ENCODE assay signal across 8 cellular contexts in the genomic region with DNA sequence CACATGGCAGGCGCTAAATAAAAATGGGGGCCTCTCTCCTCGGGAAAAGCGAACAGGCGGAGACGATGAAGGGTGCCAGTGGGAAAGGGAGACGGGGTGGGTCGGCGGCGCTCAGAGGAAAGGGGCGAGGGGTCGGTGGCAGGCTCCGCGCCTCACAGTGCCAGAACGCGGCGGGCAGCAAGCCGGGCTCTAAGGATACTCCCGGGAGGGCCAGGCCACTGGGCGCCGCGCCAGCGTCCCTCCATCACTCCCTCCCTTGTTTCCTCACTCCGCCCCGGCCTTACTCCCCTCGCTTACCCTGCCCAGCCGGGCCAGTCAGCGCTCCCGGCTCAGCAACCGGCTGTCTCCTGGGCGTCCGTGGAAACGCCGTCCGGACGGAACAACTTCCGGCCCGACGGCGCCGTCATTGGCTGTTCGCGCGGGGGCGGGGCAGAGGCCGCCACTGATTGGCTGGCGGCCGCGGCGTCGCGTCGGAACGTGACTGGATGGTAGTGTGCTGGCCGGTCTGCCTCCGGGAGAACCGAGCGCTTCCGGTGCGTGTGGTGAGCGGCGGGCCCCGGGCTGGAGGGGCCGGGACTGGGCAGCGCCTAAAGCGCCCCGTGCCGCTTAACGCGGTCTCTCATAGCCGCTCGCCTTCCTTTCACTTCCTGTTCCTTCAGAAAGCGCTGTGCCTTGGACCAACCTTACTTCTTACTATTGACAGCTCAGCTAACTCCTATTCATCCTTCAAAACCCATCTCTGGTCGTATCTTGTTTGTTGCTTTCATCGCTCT. TPM values are rescaled to one million over a fixed set of nuclear protein-coding genes. Genes with fewer than 3 reads are reported as not detected.
DNase-seq lines count a peak whose midpoint lies in the region; ATAC-seq and TF ChIP-seq lines count a peak whose summit lies in the region.

WDR25 (plus strand) TSS at position 523 of the 773 bp plus-strand sequence.

- DNase-seq in NCI-H526 treated with DMSO at 0.1 percent for 48 hours (lab: John Stamatoyannopoulos, UW), result peak; percentile 85
- DNase-seq in activated CD4-positive, alpha-beta T cell treated with anti-CD3 and anti-CD28 coated beads, Interleukin-2, amount 10 ng/mL, durations not matched to agents 24 days and 14 days, result peak; percentile 99
- DNase-seq in coronary artery (ENCODE audit: low spot score), result peak; percentile 98
- DNase-seq in left lung, result peak; percentile 93 to 95
- peak; percentile 90 for DNase-seq in stimulated activated CD4-positive, alpha-beta T cell treated with anti-CD3 and anti-CD28 coated beads, Interleukin-2, amount 100 ng/mL, for 4 hours (ENCODE audit: low read depth)

- intact Hi-C loops in activated CD4-positive, alpha-beta T cell treated with anti-CD3 and anti-CD28 coated beads, Interleukin-2, amount 10 ng/mL, durations not matched to agents 24 days and 14 days (cut with micrococcal nuclease), result loop anchor here (1.0 to 10.0 kb wide), 9 partner anchors 35 to 1709 kb away; partner anchors contain the start of genes EVL, HSP90AA1 and SLC25A29
- intact Hi-C loops in left lung (cut with DNase I), result no loop called here

- H3K4me3 ChIP-seq in BLaER1 treated with 17β-estradiol and CSF1 and Interleukin-3, amounts not matched to agents 10 nM and 100 nM, result peak within 1 kb of the TSS; percentile 76 to 97 (median 88)
- H3K4me3 ChIP-seq in coronary artery, result peak within 1 kb of the TSS; percentile 85
- peak within 1 kb of the TSS; percentile 87 to 89 for H3K4me3 ChIP-seq in left lung

- H3K4me3 Mint-ChIP-seq in activated CD4-positive, alpha-beta T cell treated with anti-CD3 and anti-CD28 coated beads, Interleukin-2, amount 10 ng/mL, durations not matched to agents 24 days and 14 days, result peak within 1 kb of the TSS; percentile 99

- no peaks in the 10 kb centered on the region for H3K27me3 ChIP-seq in BLaER1 treated with 17β-estradiol and CSF1 and Interleukin-3, amounts not matched to agents 10 nM and 100 nM
- no peaks in the 10 kb centered on the region for H3K27me3 ChIP-seq in left lung

- ATAC-seq in GM19351 (IDR thresholded peaks at IDR 0.05; ENCODE audit: unreplicated experiment), result peak; percentile 72
- ATAC-seq in HG03520 (IDR thresholded peaks at IDR 0.05; ENCODE audit: unreplicated experiment), result peak; percentile 63
- peak; percentile 92 for ATAC-seq in left lung

- peaks cover 38% of the 10 kb centered on the region for H3K36me3 Mint-ChIP-seq in activated CD4-positive, alpha-beta T cell treated with anti-CD3 and anti-CD28 coated beads, Interleukin-2, amount 10 ng/mL, durations not matched to agents 24 days and 14 days (ENCODE audit: low read depth)

- peaks cover 0 to 10% (median 0%) of the 10 kb centered on the region in 11 experiments; a peak in 3 of 22 replicates for H4K20me1 ChIP-seq in BLaER1 treated with 17β-estradiol and CSF1 and Interleukin-3, amounts not matched to agents 10 nM and 100 nM

- peaks cover 47% of the 10 kb centered on the region for H3K4me1 Mint-ChIP-seq in activated CD4-positive, alpha-beta T cell treated with anti-CD3 and anti-CD28 coated beads, Interleukin-2, amount 10 ng/mL, durations not matched to agents 24 days and 14 days

- peak within 1 kb of the TSS; percentile 85 to 98 (median 90) for H3K27ac ChIP-seq in BLaER1 treated with 17β-estradiol and CSF1 and Interleukin-3, amounts not matched to agents 10 nM and 100 nM
- peak within 1 kb of the TSS; percentile 84 to 95 for H3K27ac ChIP-seq in coronary artery
- H3K27ac ChIP-seq in left lung, result peak within 1 kb of the TSS; percentile 91 to 96

- TF ChIP-seq CTCF in coronary artery (IDR thresholded peaks at IDR 0.05), result no peak
- TF ChIP-seq CTCF in left lung (IDR thresholded peaks at IDR 0.05), result no peak

- H3K27me3 Mint-ChIP-seq in activated CD4-positive, alpha-beta T cell treated with anti-CD3 and anti-CD28 coated beads, Interleukin-2, amount 10 ng/mL, durations not matched to agents 24 days and 14 days, result no peaks in the 10 kb centered on the region

- peaks cover 27 to 52% (median 46%) of the 10 kb centered on the region in 10 experiments for H3K4me1 ChIP-seq in BLaER1 treated with 17β-estradiol and CSF1 and Interleukin-3, amounts not matched to agents 10 nM and 100 nM
- H3K4me1 ChIP-seq in left lung, result peaks cover 10 to 56% of the 10 kb centered on the region in 2 donors

- H3K36me3 ChIP-seq in BLaER1 treated with 17β-estradiol and CSF1 and Interleukin-3, amounts not matched to agents 10 nM and 100 nM, result peaks cover 0 to 22% (median 8%) of the 10 kb centered on the region in 11 experiments; a peak in 11 of 22 replicates
- peaks cover 0 to 8% of the 10 kb centered on the region in 2 donors for H3K36me3 ChIP-seq in left lung

- no peaks in the 10 kb centered on the region for H3K9me3 Mint-ChIP-seq in activated CD4-positive, alpha-beta T cell treated with anti-CD3 and anti-CD28 coated beads, Interleukin-2, amount 10 ng/mL, durations not matched to agents 24 days and 14 days

- H3K27ac Mint-ChIP-seq in activated CD4-positive, alpha-beta T cell treated with anti-CD3 and anti-CD28 coated beads, Interleukin-2, amount 10 ng/mL, durations not matched to agents 24 days and 14 days, result peak within 1 kb of the TSS; percentile 98

- H3K9ac ChIP-seq in BLaER1 treated with 17β-estradiol and CSF1 and Interleukin-3, amounts not matched to agents 10 nM and 100 nM, result peak within 1 kb of the TSS; percentile 86 to 96 (median 93)

- no peaks in the 10 kb centered on the region for H3K9me3 ChIP-seq in BLaER1 treated with 17β-estradiol and CSF1 and Interleukin-3, amounts not matched to agents 10 nM and 100 nM (replicated peaks in 1 of 11)
- no peaks in the 10 kb centered on the region for H3K9me3 ChIP-seq in left lung

- H3K4me2 ChIP-seq in BLaER1 treated with 17β-estradiol and CSF1 and Interleukin-3, amounts not matched to agents 10 nM and 100 nM, result peak within 1 kb of the TSS; percentile 91 to 99 (median 95)

RNA-seq across cellular contexts. Expression of gene WDR25, which starts in this region (rescaled TPM):
- 7.2 and 7.3 TPM in 2 replicates for total RNA-seq in activated CD4-positive, alpha-beta T cell treated with anti-CD3 and anti-CD28 coated beads, Interleukin-2, amount 10 ng/mL, durations not matched to agents 24 days and 14 days
- 10 to 100 TPM in 1 of 2 donors, 1 to 10 TPM in 1; 8.4 to 12.1 TPM for total RNA-seq in left lung

Comparison
In these comparisons a context has a peak if more than half of its experiments do, and no peak if none do; other contexts are left out.
1. Peak in every context shown above with its lines: DNase-seq, ATAC-seq, H3K4me3 ChIP-seq and H3K27ac ChIP-seq.